In genomic region chr17:50359998-50360461, GRCh38 we compare ENCODE assay signal across 18 cellular contexts. TPM values are rescaled to one million over a fixed set of nuclear protein-coding genes. Genes with fewer than 3 reads are reported as not detected.
"Had no signal": no experiment of that assay in that cellular context is flagged by ENCODE, and none has a peak within 500 bp of the region (broad histone marks: within the 10 kb centered on the region; RNA-seq: fewer than 3 reads in every experiment).

No MANE protein-coding gene starts in this region.

- H3K27me3 ChIP-seq: body of pancreas, colonic mucosa, esophagus muscularis mucosa, pancreas, transverse colon had no signal

- H3K4me3 ChIP-seq: body of pancreas, colonic mucosa, esophagus muscularis mucosa, left ventricle myocardium inferior, mucosa of descending colon, pancreas, transverse colon had no signal

- ATAC-seq: activated T-cell treated with anti-CD3 and anti-CD28 coated beads, Interleukin-2, amount 50 U/mL, for 72 hours; body of pancreas; mucosa of descending colon; naive thymus-derived CD4-positive, alpha-beta T cell; pancreas; stimulated activated naive B cell treated with anti-CD40 and anti-IgM and Interleukin-4, amounts not matched to agents 10 μg/mL and 1 μg/mL and 100 μg/mL, for 72 hours; T-helper 17 cell; WTC11 had no signal

- H3K9me3 ChIP-seq: body of pancreas, colonic mucosa, esophagus muscularis mucosa, left ventricle myocardium inferior, mucosa of descending colon, pancreas, transverse colon had no signal

- DNase-seq: activated CD4-positive, alpha-beta T cell treated with anti-CD3 and anti-CD28 coated beads for 4 hours; activated T-cell treated with anti-CD3 and anti-CD28 coated beads, Interleukin-2, amount 50 U/mL, for 72 hours; amygdala; central memory CD4-positive, alpha-beta T cell; colonic mucosa; hippocampal formation; kidney; left ventricle myocardium inferior; mucosa of descending colon; naive thymus-derived CD4-positive, alpha-beta T cell; SIG-M5; stimulated activated naive B cell treated with anti-CD40 and anti-IgM and Interleukin-4, amounts not matched to agents 10 μg/mL and 1 μg/mL and 100 μg/mL, for 72 hours; T-helper 17 cell; transverse colon had no signal

- H3K27ac ChIP-seq: colonic mucosa, esophagus muscularis mucosa, left ventricle myocardium inferior, pancreas, transverse colon had no signal

RNA-seq across cellular contexts. Expression of gene EME1, which starts 13.0 kb away (rescaled TPM):
- total RNA-seq: body of pancreas, esophagus muscularis mucosa had no signal
- polyA plus RNA-seq: naive thymus-derived CD4-positive, alpha-beta T cell had no signal
